Comparison of ENCODE assay signal across 25 cellular contexts in the genomic region with DNA sequence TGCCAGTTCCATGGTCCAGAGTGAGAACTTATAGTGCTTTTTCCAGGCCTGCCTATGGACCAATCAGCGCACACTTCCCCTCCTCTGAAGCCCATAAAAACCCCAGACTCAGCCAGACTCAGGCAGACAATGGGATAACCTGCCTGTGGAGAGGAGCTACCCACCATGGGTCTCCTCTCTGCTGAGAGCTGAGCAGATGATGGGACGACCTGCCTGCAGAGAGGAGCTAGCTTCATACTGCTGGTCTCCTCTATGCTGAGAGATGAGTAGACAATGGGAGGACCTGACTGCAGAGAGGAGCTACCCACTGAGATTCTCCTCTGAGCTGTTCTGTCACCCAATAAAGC.
"Had no signal": no experiment of that assay in that cellular context is flagged by ENCODE, and none has a peak within 500 bp of the region (broad histone marks: within the 10 kb centered on the region; RNA-seq: fewer than 3 reads in every experiment).

No MANE protein-coding gene starts in this region.

- ATAC-seq: left cardiac atrium; left lung; mucosa of descending colon; naive thymus-derived CD4-positive, alpha-beta T cell; pancreas; right cardiac atrium; sciatic nerve; stimulated activated effector memory CD8-positive, alpha-beta T cell treated with anti-CD3 and anti-CD28 coated beads, Interleukin-12 subunit alpha, Interleukin-12 subunit beta, amount 100 ng/mL, for 72 hours; upper lobe of right lung had no signal

- DNase-seq: kidney glomerular epithelial cell; left cardiac atrium; left lung; mucosa of descending colon; naive thymus-derived CD4-positive, alpha-beta T cell; retina; stimulated activated CD4-positive, alpha-beta T cell treated with anti-CD3 and anti-CD28 coated beads, Interleukin-12 subunit alpha, Interleukin-12 subunit beta, amount 100 ng/mL, for 4 hours; stimulated activated CD4-positive, alpha-beta T cell treated with anti-CD3 and anti-CD28 coated beads, Interleukin-15, amount 100 ng/mL, for 24 hours; stimulated activated CD4-positive, alpha-beta T cell treated with anti-CD3 and anti-CD28 coated beads, Interleukin-2, amount 100 ng/mL, for 24 hours; stimulated activated CD4-positive, alpha-beta T cell treated with anti-CD3 and anti-CD28 coated beads, Interleukin-4, amount 100 ng/mL, for 24 hours; stimulated activated naive CD4-positive, alpha-beta T cell; tibial artery; trophoblast cell; upper lobe of right lung; uterus had no signal

- H3K27ac ChIP-seq: left lung, pancreas, prostate gland, skin epidermis, suprapubic skin, thoracic aorta, tibial artery, upper lobe of right lung, uterus had no signal

- FAIRE-seq: keratinocyte, pancreas had no signal

- H3K36me3 ChIP-seq: prostate gland, uterus had no signal

- H3K4me3 ChIP-seq: left lung, lung, mucosa of descending colon, pancreas, prostate gland, skin epidermis, suprapubic skin, thoracic aorta, tibial artery, upper lobe of right lung, uterus had no signal

- H3K27me3 ChIP-seq: left lung, pancreas, suprapubic skin, tibial artery, upper lobe of right lung, uterus had no signal

- H3K4me1 ChIP-seq: left lung, pancreas, prostate gland, suprapubic skin, tibial artery, upper lobe of right lung, uterus had no signal

- H3K9me3 ChIP-seq: mucosa of descending colon, pancreas, prostate gland, suprapubic skin, thoracic aorta, tibial artery, upper lobe of right lung, uterus had no signal
